ENCODE assay signal across 1 cellular context in the genomic region with DNA sequence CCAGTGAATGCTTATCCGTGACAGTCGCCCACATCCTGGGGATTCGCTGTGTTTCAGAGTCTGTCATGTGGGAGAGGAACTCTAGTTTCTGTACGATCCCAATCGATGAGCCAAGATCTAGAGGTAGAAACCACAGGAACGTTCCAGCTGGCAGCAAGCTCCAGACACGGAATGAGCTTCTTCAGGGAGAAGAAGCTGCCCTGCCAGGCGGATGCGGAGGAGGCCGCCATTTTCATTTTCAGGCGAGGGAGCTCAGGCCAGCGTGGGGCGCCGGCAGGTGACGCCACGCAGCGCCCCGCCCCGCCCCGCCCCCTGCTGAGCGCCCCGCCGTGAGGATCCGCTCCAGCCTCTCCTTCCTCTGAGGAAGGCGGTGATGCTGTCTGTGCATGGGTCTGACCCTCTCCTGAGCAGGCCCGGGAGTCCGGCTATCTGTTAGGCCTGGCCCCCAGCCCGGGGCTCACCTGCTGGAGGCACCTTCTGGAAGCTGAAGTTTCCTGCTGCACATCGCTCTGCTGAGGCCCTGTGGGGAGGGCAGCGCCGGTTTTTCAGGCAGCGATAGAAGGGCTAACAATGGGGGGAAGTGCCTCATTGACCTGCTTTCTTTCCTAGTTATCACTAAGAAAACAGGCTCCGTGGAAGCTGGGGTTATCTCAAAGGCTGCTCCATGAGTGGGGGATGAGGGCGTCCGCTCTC.
A peak's percentile ranks its signal among the peaks of the same experiment; 100 is the strongest.
TF ChIP-seq lines count a peak whose summit lies in the region.

No MANE protein-coding gene starts in this region.

TF ChIP-seq in K562, 482 proteins besides CTCF, POLR2A, EP300 and RAD21 (continued from another document):
- TF ChIP-seq CXXC5 (CRISPR knock-in tag; IDR thresholded peaks at IDR 0.05) (peak; percentile 58), ZNF274 (IDR thresholded peaks at IDR 0.05; ENCODE audit: borderline replicate concordance, low read depth, low read length) (no peak), TAF1 (IDR thresholded peaks at IDR 0.05; ENCODE audit: control insufficient read depth, extremely low read depth, insufficient read depth, low read length, severe bottlenecking) (peak; percentile 25), BHLHE40 (IDR thresholded peaks at IDR 0.05; ENCODE audit: low read length) (no peak), PATZ1 (CRISPR knock-in tag; IDR thresholded peaks at IDR 0.05; ENCODE audit: borderline replicate concordance) (no peak), ZNF134 (CRISPR knock-in tag; conservative IDR thresholded peaks at IDR 0.05) (0 out of 2 replicates have a peak, but pooled peaks have one; percentile 44), TOE1 (IDR thresholded peaks at IDR 0.05; ENCODE audit: borderline replicate concordance) (no peak), TOE1 (CRISPR knock-in tag; IDR thresholded peaks at IDR 0.05; ENCODE audit: borderline replicate concordance, low read depth) (no peak), HDAC6 (IDR thresholded peaks at IDR 0.05; ENCODE audit: low read depth, low read length) (no peak), HDAC8 (tag; IDR thresholded peaks at IDR 0.05) (no peak), CHD1 (IDR thresholded peaks at IDR 0.05; ENCODE audit: low read length) (no peak), RFX1 (IDR thresholded peaks at IDR 0.05) (no peak), HNRNPH1 (optimal IDR thresholded peaks at IDR 0.05; ENCODE audit: low read depth, low read length) (no peak), ZFX (CRISPR knock-in tag; IDR thresholded peaks at IDR 0.05) (0 out of 2 replicates have a peak, but pooled peaks have one; percentile 19), SRSF7 (optimal IDR thresholded peaks at IDR 0.05; ENCODE audit: low read depth, low read length) (no peak), ZBTB12 (CRISPR knock-in tag; IDR thresholded peaks at IDR 0.05) (peak; percentile 35; the same call in 1 of the 2 replicates), ZNF324 (CRISPR knock-in tag; IDR thresholded peaks at IDR 0.05) (no peak), PHB (CRISPR knock-in tag; IDR thresholded peaks at IDR 0.05) (no peak), CBFB (CRISPR knock-in tag; IDR thresholded peaks at IDR 0.05) (no peak), ZNF764 (CRISPR knock-in tag; IDR thresholded peaks at IDR 0.05; ENCODE audit: low read depth) (no peak), SAFB2 (IDR thresholded peaks at IDR 0.05; ENCODE audit: borderline replicate concordance, low read depth, low read length, severe bottlenecking) (no peak), HLTF (IDR thresholded peaks at IDR 0.05) (no peak), PHF21A (IDR thresholded peaks at IDR 0.05; ENCODE audit: borderline replicate concordance, low read depth) (no peak), PHF20 (IDR thresholded peaks at IDR 0.05; ENCODE audit: partially characterized antibody) (peak; percentile 87), NCOA2 (IDR thresholded peaks at IDR 0.05; ENCODE audit: partially characterized antibody in 2 of 2) (no peak), ZNF707 (CRISPR knock-in tag; conservative IDR thresholded peaks at IDR 0.05) (no peak), HMG20B (CRISPR knock-in tag; IDR thresholded peaks at IDR 0.05) (no peak), KAT8 (IDR thresholded peaks at IDR 0.05; ENCODE audit: low read depth) (peak; percentile 40; the same call in 1 of the 2 replicates), FIP1L1 (IDR thresholded peaks at IDR 0.05; ENCODE audit: low read depth, low read length, poor library complexity, severe bottlenecking) (no peak), ZKSCAN1 (IDR thresholded peaks at IDR 0.05; ENCODE audit: low read depth, low read length) (no peak)
- TF ChIP-seq, protein P1, sequence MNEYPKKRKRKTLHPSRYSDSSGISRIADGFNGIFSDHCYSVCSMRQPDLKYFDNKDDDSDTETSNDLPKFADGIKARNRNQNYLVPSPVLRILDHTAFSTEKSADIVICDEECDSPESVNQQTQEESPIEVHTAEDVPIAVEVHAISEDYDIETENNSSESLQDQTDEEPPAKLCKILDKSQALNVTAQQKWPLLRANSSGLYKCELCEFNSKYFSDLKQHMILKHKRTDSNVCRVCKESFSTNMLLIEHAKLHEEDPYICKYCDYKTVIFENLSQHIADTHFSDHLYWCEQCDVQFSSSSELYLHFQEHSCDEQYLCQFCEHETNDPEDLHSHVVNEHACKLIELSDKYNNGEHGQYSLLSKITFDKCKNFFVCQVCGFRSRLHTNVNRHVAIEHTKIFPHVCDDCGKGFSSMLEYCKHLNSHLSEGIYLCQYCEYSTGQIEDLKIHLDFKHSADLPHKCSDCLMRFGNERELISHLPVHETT (CRISPR knock-in tag; conservative IDR thresholded peaks at IDR 0.05 in 1 of 2, IDR thresholded peaks at IDR 0.05 in 1 of 2), result no peak
- TF ChIP-seq, protein P2, sequence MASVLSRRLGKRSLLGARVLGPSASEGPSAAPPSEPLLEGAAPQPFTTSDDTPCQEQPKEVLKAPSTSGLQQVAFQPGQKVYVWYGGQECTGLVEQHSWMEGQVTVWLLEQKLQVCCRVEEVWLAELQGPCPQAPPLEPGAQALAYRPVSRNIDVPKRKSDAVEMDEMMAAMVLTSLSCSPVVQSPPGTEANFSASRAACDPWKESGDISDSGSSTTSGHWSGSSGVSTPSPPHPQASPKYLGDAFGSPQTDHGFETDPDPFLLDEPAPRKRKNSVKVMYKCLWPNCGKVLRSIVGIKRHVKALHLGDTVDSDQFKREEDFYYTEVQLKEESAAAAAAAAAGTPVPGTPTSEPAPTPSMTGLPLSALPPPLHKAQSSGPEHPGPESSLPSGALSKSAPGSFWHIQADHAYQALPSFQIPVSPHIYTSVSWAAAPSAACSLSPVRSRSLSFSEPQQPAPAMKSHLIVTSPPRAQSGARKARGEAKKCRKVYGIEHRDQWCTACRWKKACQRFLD (CRISPR knock-in tag; IDR thresholded peaks at IDR 0.05), result no peak
- TF ChIP-seq, protein P3, sequence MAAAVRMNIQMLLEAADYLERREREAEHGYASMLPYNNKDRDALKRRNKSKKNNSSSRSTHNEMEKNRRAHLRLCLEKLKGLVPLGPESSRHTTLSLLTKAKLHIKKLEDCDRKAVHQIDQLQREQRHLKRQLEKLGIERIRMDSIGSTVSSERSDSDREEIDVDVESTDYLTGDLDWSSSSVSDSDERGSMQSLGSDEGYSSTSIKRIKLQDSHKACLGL (CRISPR knock-in tag; IDR thresholded peaks at IDR 0.05; ENCODE audit: borderline replicate concordance, poor library complexity, severe bottlenecking), result no peak
- TF ChIP-seq, protein P4, sequence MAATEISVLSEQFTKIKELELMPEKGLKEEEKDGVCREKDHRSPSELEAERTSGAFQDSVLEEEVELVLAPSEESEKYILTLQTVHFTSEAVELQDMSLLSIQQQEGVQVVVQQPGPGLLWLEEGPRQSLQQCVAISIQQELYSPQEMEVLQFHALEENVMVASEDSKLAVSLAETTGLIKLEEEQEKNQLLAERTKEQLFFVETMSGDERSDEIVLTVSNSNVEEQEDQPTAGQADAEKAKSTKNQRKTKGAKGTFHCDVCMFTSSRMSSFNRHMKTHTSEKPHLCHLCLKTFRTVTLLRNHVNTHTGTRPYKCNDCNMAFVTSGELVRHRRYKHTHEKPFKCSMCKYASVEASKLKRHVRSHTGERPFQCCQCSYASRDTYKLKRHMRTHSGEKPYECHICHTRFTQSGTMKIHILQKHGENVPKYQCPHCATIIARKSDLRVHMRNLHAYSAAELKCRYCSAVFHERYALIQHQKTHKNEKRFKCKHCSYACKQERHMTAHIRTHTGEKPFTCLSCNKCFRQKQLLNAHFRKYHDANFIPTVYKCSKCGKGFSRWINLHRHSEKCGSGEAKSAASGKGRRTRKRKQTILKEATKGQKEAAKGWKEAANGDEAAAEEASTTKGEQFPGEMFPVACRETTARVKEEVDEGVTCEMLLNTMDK (IDR thresholded peaks at IDR 0.05; ENCODE audit: borderline replicate concordance, insufficient read depth, low read depth, low read length, poor library complexity, severe bottlenecking), result peak; percentile 15
- TF ChIP-seq, protein P5, sequence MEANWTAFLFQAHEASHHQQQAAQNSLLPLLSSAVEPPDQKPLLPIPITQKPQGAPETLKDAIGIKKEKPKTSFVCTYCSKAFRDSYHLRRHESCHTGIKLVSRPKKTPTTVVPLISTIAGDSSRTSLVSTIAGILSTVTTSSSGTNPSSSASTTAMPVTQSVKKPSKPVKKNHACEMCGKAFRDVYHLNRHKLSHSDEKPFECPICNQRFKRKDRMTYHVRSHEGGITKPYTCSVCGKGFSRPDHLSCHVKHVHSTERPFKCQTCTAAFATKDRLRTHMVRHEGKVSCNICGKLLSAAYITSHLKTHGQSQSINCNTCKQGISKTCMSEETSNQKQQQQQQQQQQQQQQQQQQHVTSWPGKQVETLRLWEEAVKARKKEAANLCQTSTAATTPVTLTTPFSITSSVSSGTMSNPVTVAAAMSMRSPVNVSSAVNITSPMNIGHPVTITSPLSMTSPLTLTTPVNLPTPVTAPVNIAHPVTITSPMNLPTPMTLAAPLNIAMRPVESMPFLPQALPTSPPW (CRISPR knock-in tag; IDR thresholded peaks at IDR 0.05), result peak; percentile 47
TF ChIP-seq in K562: peak in this region for 37.
